Comparison of ENCODE assay signal across 34 cellular contexts in the genomic region with DNA sequence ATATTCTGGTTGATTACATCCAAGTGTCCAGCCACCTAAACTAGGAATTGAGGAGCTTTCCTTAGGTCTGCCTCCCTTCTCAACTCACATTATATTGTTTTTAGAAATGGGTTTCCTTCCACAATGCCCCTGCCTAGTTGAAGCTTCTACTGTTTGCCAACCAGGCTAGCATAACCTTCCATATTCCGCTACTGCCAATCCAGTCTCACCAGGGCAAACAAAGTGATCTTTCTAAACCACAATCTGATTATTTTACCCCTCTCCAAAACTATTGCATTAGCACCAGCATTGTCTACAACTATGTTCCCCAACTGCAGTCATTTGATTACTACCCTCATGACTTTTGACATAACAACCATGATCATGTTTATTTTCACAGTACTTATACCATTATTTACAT.
"Had no signal": no experiment of that assay in that cellular context is flagged by ENCODE, and none has a peak within 500 bp of the region (broad histone marks: within the 10 kb centered on the region; RNA-seq: fewer than 3 reads in every experiment).

No MANE protein-coding gene starts in this region.

- H3K27ac ChIP-seq: adrenal gland, ascending aorta, body of pancreas, brain microvascular endothelial cell, breast epithelium, cardiac muscle cell had no signal

- H3K9me3 ChIP-seq: adrenal gland, ascending aorta had no signal

- H3K36me3 ChIP-seq: adrenal gland, ascending aorta, brain microvascular endothelial cell, breast epithelium, cardiac muscle cell had no signal

- H3K27me3 ChIP-seq: adrenal gland, ascending aorta, body of pancreas, brain microvascular endothelial cell, breast epithelium, cardiac muscle cell had no signal

- H3K4me1 ChIP-seq: adrenal gland, ascending aorta, breast epithelium had no signal

- H3K4me3 ChIP-seq: adrenal gland, ascending aorta, body of pancreas, breast epithelium, cardiac muscle cell had no signal

- FAIRE-seq: astrocyte, bronchial epithelial cell had no signal

- DNase-seq: activated effector memory CD4-positive, alpha-beta T cell treated with anti-CD3 and anti-CD28 coated beads, Interleukin-2, amount 50 U/mL, for 16 hours; activated effector memory CD4-positive, alpha-beta T cell treated with Interleukin-2 at 50 U/mL for 16 hours; activated gamma-delta T cell; activated gamma-delta T cell treated with Interleukin-2 at 50 U/mL for 16 hours; activated naive CD4-positive, alpha-beta T cell; activated naive CD4-positive, alpha-beta T cell treated with anti-CD3 and anti-CD28 coated beads for 36 hours; activated naive CD4-positive, alpha-beta T cell treated with anti-CD3 and anti-CD28 coated beads, Interleukin-2, amount 10 ng/mL, durations not matched to agents 7 days and 5 days; activated naive CD4-positive, alpha-beta T cell treated with anti-CD3 and anti-CD28 coated beads, Interleukin-2, amount 50 U/mL, for 16 hours; activated naive CD4-positive, alpha-beta T cell treated with Interleukin-2 at 50 U/mL for 16 hours; activated naive CD8-positive, alpha-beta T cell treated with anti-CD3 and anti-CD28 coated beads for 36 hours; activated naive CD8-positive, alpha-beta T cell treated with anti-CD3 and anti-CD28 coated beads, Interleukin-2, amount 10 ng/mL, durations not matched to agents 7 days and 5 days; activated naive CD8-positive, alpha-beta T cell treated with anti-CD3 and anti-CD28 coated beads, Interleukin-2, amount 50 U/mL, for 24 hours; activated T-cell treated with anti-CD3 and anti-CD28 coated beads, Interleukin-2, amount 50 U/mL, for 1 hour; activated T-cell treated with anti-CD3 and anti-CD28 coated beads, Interleukin-2, amount 50 U/mL, for 24 hours; activated T-cell treated with anti-CD3 and anti-CD28 coated beads, Interleukin-2, amount 50 U/mL, for 4 hours; activated T-cell treated with anti-CD3 and anti-CD28 coated beads, Interleukin-2, amount 50 U/mL, for 48 hours; activated T-cell treated with anti-CD3 and anti-CD28 coated beads, Interleukin-2, amount 50 U/mL, for 72 hours; adrenal gland; amniotic stem cell; amygdala; anterior cingulate cortex; aorta; body of pancreas; brain microvascular endothelial cell; caudate nucleus; central memory CD4-positive, alpha-beta T cell; cerebellar nuclear complex had no signal

- ATAC-seq: activated naive CD4-positive, alpha-beta T cell treated with anti-CD3 and anti-CD28 coated beads, Interleukin-2, amount 50 U/mL, for 72 hours; activated naive CD8-positive, alpha-beta T cell treated with anti-CD3 and anti-CD28 coated beads, Interleukin-2, amount 50 U/mL, for 24 hours; activated T-cell treated with anti-CD3 and anti-CD28 coated beads, Interleukin-2, amount 50 U/mL, for 4 hours; activated T-cell treated with anti-CD3 and anti-CD28 coated beads, Interleukin-2, amount 50 U/mL, for 72 hours; activated T-helper 17 cell treated with anti-CD3 and anti-CD28 coated beads, Interleukin-2, amount 50 U/mL, for 72 hours; body of pancreas had no signal
